20 cellular contexts compared by ENCODE assay signal in the genomic region with DNA sequence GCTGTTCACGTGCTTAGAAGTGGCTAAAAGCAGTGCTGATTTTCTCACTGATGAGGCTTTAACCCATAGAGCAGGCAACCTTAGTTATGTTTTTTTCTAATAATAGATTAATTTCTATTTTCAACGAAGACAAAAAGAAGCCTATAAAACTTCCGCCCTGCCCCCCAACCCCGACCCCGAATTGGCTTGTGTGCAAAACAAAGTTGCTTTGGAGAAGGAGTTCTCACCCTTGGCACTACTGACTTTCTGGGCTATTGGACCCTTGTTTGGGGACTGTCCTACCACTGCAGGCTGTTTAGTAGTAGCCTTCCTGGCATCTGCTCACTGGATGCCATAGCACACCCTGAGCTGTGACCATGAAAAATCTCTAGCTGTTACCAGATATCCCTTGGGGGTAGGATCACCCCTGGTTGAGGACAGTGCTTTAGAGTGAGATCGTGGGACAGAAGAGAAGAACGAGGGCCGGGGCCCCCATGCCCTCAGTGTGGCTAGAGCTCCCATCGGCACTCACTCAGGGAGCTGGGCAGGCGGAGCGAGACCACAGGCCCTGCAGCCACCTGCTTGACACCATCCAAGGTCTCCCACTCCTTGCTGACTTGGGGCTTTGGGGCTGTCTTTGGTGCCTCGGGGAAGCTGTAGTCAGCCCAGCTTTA.
"Had no signal": no experiment of that assay in that cellular context is flagged by ENCODE, and none has a peak within 500 bp of the region (broad histone marks: within the 10 kb centered on the region; RNA-seq: fewer than 3 reads in every experiment).

No MANE protein-coding gene starts in this region.

- H3K4me1 ChIP-seq: pancreas, thyroid gland, upper lobe of left lung had no signal

- FAIRE-seq: colon, pancreas had no signal

- ATAC-seq: left colon; left ventricle myocardium superior; naive thymus-derived CD4-positive, alpha-beta T cell; right cardiac atrium; stimulated activated effector memory CD8-positive, alpha-beta T cell treated with anti-CD3 and anti-CD28 coated beads, Interleukin-12 subunit alpha, Interleukin-12 subunit beta, amount 100 ng/mL, for 72 hours; stimulated activated naive CD8-positive, alpha-beta T cell treated with anti-CD3 and anti-CD28 coated beads, Interleukin-15, Interleukin-2, amounts not matched to agents 100 U/mL and 50 U/mL, for 24 hours had no signal

- H3K27ac ChIP-seq: esophagus squamous epithelium, hepatocyte, pancreas, suprapubic skin, thyroid gland, upper lobe of left lung, vagina had no signal

- H3K9me3 ChIP-seq: esophagus squamous epithelium, pancreas, suprapubic skin, thyroid gland, upper lobe of left lung, vagina had no signal

- DNase-seq: dermis blood vessel endothelial cell; esophagus squamous epithelium; foreskin fibroblast; left colon; left ventricle myocardium superior; mesendoderm; nephron progenitor cell; pancreas; right cardiac atrium; stimulated activated CD4-positive, alpha-beta T cell treated with anti-CD3 and anti-CD28 coated beads, Interleukin-2, amount 100 ng/mL, for 48 hours; stimulated activated naive CD8-positive, alpha-beta T cell treated with anti-CD3 and anti-CD28 coated beads, Interleukin-15, Interleukin-2, amounts not matched to agents 100 U/mL and 50 U/mL, for 24 hours; thyroid gland; upper lobe of left lung had no signal

- H3K4me2 ChIP-seq: hepatocyte, smooth muscle cell had no signal

- H2AFZ ChIP-seq: hepatocyte had no signal

- H3K27me3 ChIP-seq: hepatocyte, pancreas, thyroid gland, upper lobe of left lung, vagina had no signal

- H3K79me2 ChIP-seq: hepatocyte had no signal

- H3K4me3 ChIP-seq: esophagus squamous epithelium, hepatocyte, pancreas, smooth muscle cell, suprapubic skin, thyroid gland, upper lobe of left lung, vagina had no signal

- H3K36me3 ChIP-seq: pancreas, suprapubic skin, thyroid gland, upper lobe of left lung, vagina had no signal
